Comparison of ENCODE assay signal across 9 cellular contexts in the genomic region with DNA sequence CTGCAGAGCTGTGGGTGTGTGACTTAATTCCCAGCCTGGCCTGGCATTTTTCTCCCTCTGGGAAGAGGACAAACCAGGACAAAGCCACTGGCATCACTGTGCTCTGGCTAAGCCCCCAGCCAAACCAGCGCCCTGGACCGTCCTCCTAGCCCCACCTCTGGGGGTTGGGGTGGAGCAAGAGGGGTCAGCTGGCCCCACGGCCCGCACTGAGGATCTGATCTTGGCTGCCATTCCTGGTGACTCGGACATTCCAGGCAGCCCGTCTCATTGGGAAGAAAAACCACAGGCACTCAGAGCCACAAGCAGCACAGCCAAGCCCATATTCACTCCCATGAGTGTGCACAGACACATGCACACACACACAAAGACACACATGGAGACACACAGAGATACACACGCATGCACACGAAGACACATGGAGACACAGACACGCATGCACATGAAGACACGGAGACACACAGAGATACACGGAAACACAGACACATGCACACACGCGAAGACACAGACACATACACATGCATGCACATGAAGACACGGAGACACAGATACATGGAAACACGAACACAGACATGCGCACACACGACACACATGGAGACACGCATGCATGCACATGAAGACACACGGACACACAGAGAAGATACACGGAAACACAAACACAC. TPM values are rescaled to one million over a fixed set of nuclear protein-coding genes. Genes with fewer than 3 reads are reported as not detected.
DNase-seq lines count a peak whose midpoint lies in the region; ATAC-seq, FAIRE-seq and TF ChIP-seq lines count a peak whose summit lies in the region.
"Had no signal": no experiment of that assay in that cellular context is flagged by ENCODE, and none has a peak within 500 bp of the region (broad histone marks: within the 10 kb centered on the region; RNA-seq: fewer than 3 reads in every experiment).

No MANE protein-coding gene starts in this region.

- peak overlapping the region; percentile 70; the same call in 1 of the 2 replicates for H3K4me2 ChIP-seq in SK-N-SH

- no peak overlapping the region for H3K27ac Mint-ChIP-seq in natural killer cell
- H3K27ac Mint-ChIP-seq: effector memory CD8-positive, alpha-beta T cell had no signal

- H3K79me2 ChIP-seq in SK-N-SH (ENCODE audit: insufficient read depth), result no peaks in the 10 kb centered on the region

- H3K4me3 Mint-ChIP-seq in natural killer cell, result no peak overlapping the region
- H3K4me3 Mint-ChIP-seq: effector memory CD8-positive, alpha-beta T cell had no signal

- peak in 1 of 2 experiments; percentile 63; a peak in 1 of 4 replicates for TF ChIP-seq EP300 in SK-N-SH (IDR thresholded peaks at IDR 0.05; ENCODE audit: borderline replicate concordance in 1 of 2, low read depth in 1 of 2, low read length in 1 of 2)

- TF ChIP-seq CTCF in BJ (IDR thresholded peaks at IDR 0.05; ENCODE audit: insufficient read depth, low read depth, low read length) (no peak), SK-N-SH (IDR thresholded peaks at IDR 0.05) (no peak), foreskin keratinocyte (conservative IDR thresholded peaks at IDR 0.05) (no peak), pancreas (IDR thresholded peaks at IDR 0.05) (no peak), natural killer cell (IDR thresholded peaks at IDR 0.05) (no peak)

- H3K9me3 Mint-ChIP-seq in natural killer cell, result no peaks in the 10 kb centered on the region
- H3K9me3 Mint-ChIP-seq: effector memory CD8-positive, alpha-beta T cell had no signal

- ATAC-seq in foreskin keratinocyte, result peak; percentile 58
- peak in 3 of 4 donors; percentile 39 to 46 (median 42) for ATAC-seq in pancreas
- ATAC-seq in natural killer cell, result no peak
- ATAC-seq in GM19452 (IDR thresholded peaks at IDR 0.05; ENCODE audit: unreplicated experiment), result no peak
- ATAC-seq in HG02981 (IDR thresholded peaks at IDR 0.05; ENCODE audit: unreplicated experiment), result no peak
- ATAC-seq: effector memory CD8-positive, alpha-beta T cell had no signal

- WGBS in SK-N-SH (ENCODE audit: low lambda C conversion rate), result 55% methylated on average over 16 of the region's 20 CpGs
- WGBS in pancreas, 2 donors, result 62 to 72% methylated on average over 20 of the region's 20 CpGs

- H3K4me1 Mint-ChIP-seq in natural killer cell, result peaks cover 0 to 11% of the 10 kb centered on the region in 2 donors

- peaks cover 12 to 17% of the 10 kb centered on the region in 2 donors for H3K27me3 Mint-ChIP-seq in natural killer cell (ENCODE audit: low read depth in 2 of 2)

- H3F3A ChIP-seq in SK-N-SH (replicated peaks; ENCODE audit: insufficient read depth), result peaks cover 8% of the 10 kb centered on the region

- H3K36me3 Mint-ChIP-seq in natural killer cell, result no peaks in the 10 kb centered on the region

- POLR2A ChIA-PET in BJ (lab: Charles Lee), result no interaction called here
- POLR2A ChIA-PET in SK-N-SH (lab: Yijun Ruan, JAX), result interaction anchor here (1.6 kb wide), 1 partner anchor 15 kb away, joined by 6 read pairs; the partner anchor contains the start of gene AURKAIP1

- H3K27ac ChIP-seq in SK-N-SH (ENCODE audit: low read depth in 2 of 2, low read length in 1 of 2) (peak overlapping the region; percentile 88 to 98), foreskin keratinocyte (no peak overlapping the region), pancreas (no peak overlapping the region)

- H3K9me2 ChIP-seq in SK-N-SH, result no peaks in the 10 kb centered on the region

- intact Hi-C loops in pancreas (cut with DNase I), result no loop called here
- intact Hi-C loops in natural killer cell (cut with micrococcal nuclease), result no loop called here

- CTCF ChIA-PET in BJ (lab: Yijun Ruan, JAX), result interaction anchor here (1.0 to 1.4 kb wide), 5 partner anchors 11 to 15 kb away, joined by 3 to 9 read pairs (median 4); no protein-coding TSS in a partner anchor
- CTCF ChIA-PET in SK-N-SH (lab: Yijun Ruan, JAX), result interaction anchor here (0.6 to 3.6 kb wide), 2 partner anchors 9 to 10 kb away, joined by 3 to 37 read pairs; no protein-coding TSS in a partner anchor

- H3K36me3 ChIP-seq in BJ (ENCODE audit: control insufficient read depth, insufficient read depth, low read length), result 0 out of 2 replicates have a peak, but pooled peaks cover 1% of the 10 kb centered on the region
- no peaks in the 10 kb centered on the region for H3K36me3 ChIP-seq in SK-N-SH (replicated peaks in 1 of 2; ENCODE audit: control insufficient read depth in 1 of 2, insufficient read depth in 2 of 2, low read length in 1 of 2)
- no peaks in the 10 kb centered on the region for H3K36me3 ChIP-seq in pancreas

- H4K20me1 ChIP-seq in SK-N-SH (ENCODE audit: insufficient read depth), result no peaks in the 10 kb centered on the region

- H3K27me3 ChIP-seq in BJ (ENCODE audit: control insufficient read depth, insufficient read depth, low read length), result no peaks in the 10 kb centered on the region
- H3K27me3 ChIP-seq in SK-N-SH (ENCODE audit: insufficient read depth), result no peaks in the 10 kb centered on the region
- H3K27me3 ChIP-seq in foreskin keratinocyte, result no peaks in the 10 kb centered on the region
- H3K27me3 ChIP-seq in pancreas, result no peaks in the 10 kb centered on the region

- DNase-seq in BJ (ENCODE audit: low read depth) (peak; percentile 87), SK-N-SH (peak; percentile 78), foreskin keratinocyte (peak; percentile 44 to 79), pancreas (peak in 5 of 6 donors; percentile 25 to 55 (median 28)), natural killer cell (no peak), midbrain (lab: John Stamatoyannopoulos, UW) (no peak)
- DNase-seq: effector memory CD8-positive, alpha-beta T cell had no signal

- FAIRE-seq in pancreas (lab: Jason Lieb, UNC), result no peak

- no peak for TF ChIP-seq RAD21 in SK-N-SH (IDR thresholded peaks at IDR 0.05; ENCODE audit: low read length)

- H3K9me3 ChIP-seq in SK-N-SH, result no peaks in the 10 kb centered on the region
- no peaks in the 10 kb centered on the region for H3K9me3 ChIP-seq in pancreas

- no peak overlapping the region; the same call in 1 of the 2 replicates for H2AFZ ChIP-seq in SK-N-SH (ENCODE audit: low read depth)

- H3K4me1 ChIP-seq in SK-N-SH (ENCODE audit: control insufficient read depth in 1 of 2, insufficient read depth in 2 of 2, low read depth in 1 of 2, low read length in 1 of 2) (peaks cover 20 to 39% of the 10 kb centered on the region in 2 experiments; a peak in 3 of 4 replicates), foreskin keratinocyte (peaks cover 9% of the 10 kb centered on the region), pancreas (no peaks in the 10 kb centered on the region)

- H3K9ac ChIP-seq in SK-N-SH, result no peak overlapping the region; the same call in 1 of the 2 replicates

- H3K4me3 ChIP-seq in BJ (ENCODE audit: low read depth, low read length), result no peak overlapping the region
- no peak overlapping the region for H3K4me3 ChIP-seq in SK-N-SH (ENCODE audit: low read depth in 2 of 2, low read length in 1 of 2)
- H3K4me3 ChIP-seq in pancreas, result no peak overlapping the region

TF ChIP-seq in SK-N-SH, 30 proteins besides CTCF, POLR2A, EP300 and RAD21 (continues in another document):
- TF ChIP-seq YY1 (IDR thresholded peaks at IDR 0.05; ENCODE audit: low read depth), result no peak

RNA-seq across cellular contexts. Expression of gene MXRA8, which starts 2.3 kb away (rescaled TPM):
- 427 and 702 TPM in 2 replicates for polyA plus RNA-seq in BJ (2011; rRNA removed)
- polyA minus RNA-seq in BJ (2011; rRNA and poly(A)+ RNA removed), result 346 and 399 TPM in 2 replicates
- 2.5 and 3.8 TPM in 2 replicates for polyA plus RNA-seq in SK-N-SH (2012; rRNA removed)
- polyA plus RNA-seq in SK-N-SH (2012; cell fraction: cytosol; rRNA removed), result 0.90 and 1.8 TPM in 2 replicates
- polyA plus RNA-seq in SK-N-SH (2012; cell fraction: nucleus; rRNA removed), result 14.2 and 20.4 TPM in 2 replicates
- 0.32 and 0.37 TPM in 2 replicates for total RNA-seq in foreskin keratinocyte
- polyA plus RNA-seq in foreskin keratinocyte, result 0.36 and 0.42 TPM in 2 replicates
- total RNA-seq in pancreas, result 10 to 100 TPM in 3 of 6 donors, 1 to 10 TPM in 3; 1.6 to 35.8 (median 7.6) TPM
- 10 to 100 TPM; 16.8 to 17.6 TPM for polyA plus RNA-seq in pancreas
- under 1 TPM in 1 of 3 donors, not detected in 2; 0.26 TPM for total RNA-seq in natural killer cell

RNA-seq across cellular contexts. Expression of gene DVL1, which starts 11.4 kb away (rescaled TPM):
- polyA plus RNA-seq in BJ (2011; rRNA removed) (16.2 and 23.6 TPM in 2 replicates), SK-N-SH (2012; rRNA removed) (31.3 and 32.0 TPM in 2 replicates), foreskin keratinocyte (79.0 and 92.8 TPM in 2 replicates), pancreas (100 to 1,000 TPM in 1 of 2 donors, 10 to 100 TPM in 1; 80.5 to 103 TPM)
- 14.4 and 21.6 TPM in 2 replicates for polyA minus RNA-seq in BJ (2011; rRNA and poly(A)+ RNA removed)
- polyA plus RNA-seq in SK-N-SH (2012; cell fraction: cytosol; rRNA removed), result 7.9 and 13.4 TPM in 2 replicates
- 145 and 194 TPM in 2 replicates for polyA plus RNA-seq in SK-N-SH (2012; cell fraction: nucleus; rRNA removed)
- total RNA-seq in foreskin keratinocyte (113 and 128 TPM in 2 replicates), pancreas (10 to 100 TPM; 30.6 to 54.0 (median 48.3) TPM), natural killer cell (10 to 100 TPM; 33.8 to 41.9 (median 35.6) TPM)

RNA-seq across cellular contexts. Expression of gene AURKAIP1, which starts 14.4 kb away (rescaled TPM):
- polyA plus RNA-seq in BJ (2011; rRNA removed) (73.2 and 97.8 TPM in 2 replicates), SK-N-SH (2012; rRNA removed) (175 and 214 TPM in 2 replicates), foreskin keratinocyte (256 and 267 TPM in 2 replicates), pancreas (100 to 1,000 TPM; 150 to 161 TPM)
- polyA minus RNA-seq in BJ (2011; rRNA and poly(A)+ RNA removed), result 12.7 and 14.4 TPM in 2 replicates
- 124 and 141 TPM in 2 replicates for polyA plus RNA-seq in SK-N-SH (2012; cell fraction: cytosol; rRNA removed)
- 147 and 267 TPM in 2 replicates for polyA plus RNA-seq in SK-N-SH (2012; cell fraction: nucleus; rRNA removed)
- total RNA-seq in foreskin keratinocyte (136 and 158 TPM in 2 replicates), pancreas (10 to 100 TPM; 52.8 to 83.8 (median 57.7) TPM), natural killer cell (10 to 100 TPM; 60.0 to 76.3 (median 64.6) TPM)

RNA-seq across cellular contexts. Expression of gene TAS1R3, which starts 29.6 kb away (rescaled TPM):
- polyA plus RNA-seq in BJ (2011; rRNA removed) (0.06 and 0.11 TPM in 2 replicates), SK-N-SH (2012; rRNA removed) (0.06 and 0.08 TPM in 2 replicates), foreskin keratinocyte (0.03 TPM in 2 replicates), pancreas (under 1 TPM; 0.21 to 0.34 TPM)
- 0.14 TPM in 1 of 2 replicates, not detected in the other for polyA minus RNA-seq in BJ (2011; rRNA and poly(A)+ RNA removed)
- 0.03 TPM in 1 of 2 replicates, not detected in the other for polyA plus RNA-seq in SK-N-SH (2012; cell fraction: cytosol; rRNA removed)
- polyA plus RNA-seq in SK-N-SH (2012; cell fraction: nucleus; rRNA removed), result 0.55 and 0.62 TPM in 2 replicates
- total RNA-seq in foreskin keratinocyte (0.04 and 0.10 TPM in 2 replicates), pancreas (under 1 TPM; 0.04 to 0.41 (median 0.08) TPM), natural killer cell (1 to 10 TPM in 2 of 3 donors, under 1 TPM in 1; 0.66 to 1.4 (median 1.3) TPM)

RNA-seq across cellular contexts. Expression of gene CPTP, which starts 36.0 kb away (rescaled TPM):
- polyA plus RNA-seq in BJ (2011; rRNA removed) (11.1 and 14.2 TPM in 2 replicates), SK-N-SH (2012; rRNA removed) (12.3 and 13.4 TPM in 2 replicates), foreskin keratinocyte (33.7 and 35.8 TPM in 2 replicates), pancreas (10 to 100 TPM; 11.3 to 22.0 TPM)
- polyA minus RNA-seq in BJ (2011; rRNA and poly(A)+ RNA removed), result 5.4 and 7.7 TPM in 2 replicates
- polyA plus RNA-seq in SK-N-SH (2012; cell fraction: cytosol; rRNA removed), result 5.8 and 11.0 TPM in 2 replicates
- polyA plus RNA-seq in SK-N-SH (2012; cell fraction: nucleus; rRNA removed), result 9.9 and 14.4 TPM in 2 replicates
- total RNA-seq in foreskin keratinocyte (26.6 and 28.3 TPM in 2 replicates), pancreas (10 to 100 TPM in 5 of 6 donors, 1 to 10 TPM in 1; 8.0 to 14.8 (median 10.7) TPM), natural killer cell (10 to 100 TPM in 2 of 3 donors, 1 to 10 TPM in 1; 8.0 to 14.6 (median 12.3) TPM)

Comparison
In these comparisons a context has a peak if more than half of its experiments do, and no peak if none do; other contexts are left out.
1. DNase-seq: peak in BJ (single experiment), SK-N-SH (single experiment), foreskin keratinocyte (2 of 2) and pancreas (5 of 6); none in natural killer cell (single experiment) and midbrain (single experiment).
2. H3K27ac ChIP-seq: peak in SK-N-SH (2 of 2); none in foreskin keratinocyte (single experiment) and pancreas (0 of 4).
3. ATAC-seq: peak in foreskin keratinocyte (single experiment) and pancreas (3 of 4); none in natural killer cell (0 of 3), GM19452 (single experiment) and HG02981 (single experiment).
4. RNA of gene MXRA8, which starts 2.3 kb away (polyA plus RNA-seq): 427 to 702 TPM in BJ; 16.8 to 17.6 TPM in pancreas, 0.90 to 20.4 TPM in SK-N-SH and 0.36 to 0.42 TPM in foreskin keratinocyte; every median in the first group is over 10 times any median in the second.